ENCODE assay signal across 27 cellular contexts in the genomic region with DNA sequence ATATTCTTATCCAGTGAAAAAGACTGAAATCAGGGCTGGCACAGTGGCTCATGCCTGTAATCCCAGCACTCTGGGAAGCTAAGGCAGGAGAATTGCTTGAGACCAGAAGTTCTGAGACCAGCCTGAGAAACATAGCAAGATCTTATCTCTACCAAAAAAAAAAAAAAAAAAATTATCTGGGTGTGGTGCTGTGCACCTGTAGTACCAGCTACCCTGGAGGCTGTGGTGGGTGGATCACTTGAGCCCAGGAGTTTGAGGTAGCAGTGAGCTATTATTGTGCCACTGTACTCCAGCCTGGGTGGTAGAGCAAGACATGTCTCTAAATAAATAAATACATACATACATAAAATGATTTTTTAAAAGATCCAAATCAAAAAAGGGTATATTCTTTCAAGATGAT. TPM values are rescaled to one million over a fixed set of nuclear protein-coding genes. Genes with fewer than 3 reads are reported as not detected.
"Had no signal": no experiment of that assay in that cellular context is flagged by ENCODE, and none has a peak within 500 bp of the region (broad histone marks: within the 10 kb centered on the region; RNA-seq: fewer than 3 reads in every experiment).

No MANE protein-coding gene starts in this region.

- ATAC-seq: activated CD8-positive, alpha-beta memory T cell treated with anti-CD3 and anti-CD28 coated beads, Interleukin-2, amount 10 ng/mL, durations not matched to agents 7 days and 5 days had no signal

- H3K36me3 ChIP-seq: SJCRH30 had no signal

- H3K9me3 Mint-ChIP-seq: activated CD4-positive, alpha-beta T cell treated with anti-CD3 and anti-CD28 coated beads, Interleukin-2, amount 10 ng/mL, durations not matched to agents 24 days and 14 days; activated naive CD4-positive, alpha-beta T cell treated with anti-CD3 and anti-CD28 coated beads for 36 hours; activated T-cell treated with anti-CD3 and anti-CD28 coated beads, Interleukin-2, amount 50 U/mL, for 24 hours; activated T-helper 1 cell treated with anti-CD3 and anti-CD28 coated beads, Interleukin-12 subunit alpha, Interleukin-12 subunit beta, Interleukin-2, Interleukin-4 antibody, amounts not matched to agents 30 ng/mL and 10 ng/mL and 1 ng/mL, durations not matched to agents 14 hours and 24 hours and 36 hours; central memory CD8-positive, alpha-beta T cell had no signal

- H3K27ac ChIP-seq: PC-9, SJCRH30 had no signal

- H3K9me3 ChIP-seq: SJCRH30, SK-N-SH had no signal

- H3K27ac Mint-ChIP-seq: activated CD4-positive, alpha-beta T cell treated with anti-CD3 and anti-CD28 coated beads, Interleukin-2, amount 10 ng/mL, durations not matched to agents 24 days and 14 days; activated CD8-positive, alpha-beta memory T cell treated with anti-CD3 and anti-CD28 coated beads, Interleukin-2, amount 10 ng/mL, durations not matched to agents 7 days and 5 days; activated naive CD4-positive, alpha-beta T cell treated with anti-CD3 and anti-CD28 coated beads for 36 hours; activated naive CD8-positive, alpha-beta T cell; activated T-cell treated with anti-CD3 and anti-CD28 coated beads, Interleukin-2, amount 50 U/mL, for 24 hours; brain had no signal

- H3K27me3 ChIP-seq: SJCRH30 had no signal

- H3K4me1 ChIP-seq: SJCRH30 had no signal

- DNase-seq: activated CD4-positive, alpha-beta T cell treated with anti-CD3 and anti-CD28 coated beads for 1 hour; activated CD4-positive, alpha-beta T cell treated with anti-CD3 and anti-CD28 coated beads, Interleukin-2, amount 10 ng/mL, durations not matched to agents 24 days and 14 days; activated CD4-positive, alpha-beta T cell treated with anti-CD3 and anti-CD28 coated beads, Interleukin-2, amount 50 U/mL, for 48 hours; activated CD8-positive, alpha-beta memory T cell treated with anti-CD3 and anti-CD28 coated beads, Interleukin-2, amount 10 ng/mL, durations not matched to agents 7 days and 5 days; activated effector memory CD4-positive, alpha-beta T cell treated with Interleukin-2 at 50 U/mL for 16 hours; activated naive CD4-positive, alpha-beta T cell treated with anti-CD3 and anti-CD28 coated beads for 36 hours; activated T-cell treated with anti-CD3 and anti-CD28 coated beads, Interleukin-2, amount 50 U/mL, for 24 hours; amygdala; Karpas-422; MM.1S; NCI-H1105; NCI-H1436; NCI-H1694 treated with DMSO at 0.1 percent for 48 hours; NCI-H2029 treated with DMSO at 0.1 percent for 48 hours; NCI-H345; NCI-H510A; NCI-H526 treated with DMSO at 0.1 percent for 48 hours; PC-9; SJCRH30; SK-N-SH; SW 1271 had no signal

- H3K4me1 Mint-ChIP-seq: central memory CD8-positive, alpha-beta T cell had no signal

- H3K4me3 ChIP-seq: PC-9, SJCRH30 had no signal

- H3K4me3 Mint-ChIP-seq: activated CD4-positive, alpha-beta T cell treated with anti-CD3 and anti-CD28 coated beads, Interleukin-2, amount 10 ng/mL, durations not matched to agents 24 days and 14 days; activated CD8-positive, alpha-beta memory T cell treated with anti-CD3 and anti-CD28 coated beads, Interleukin-2, amount 10 ng/mL, durations not matched to agents 7 days and 5 days; activated naive CD4-positive, alpha-beta T cell treated with anti-CD3 and anti-CD28 coated beads for 36 hours; activated naive CD8-positive, alpha-beta T cell; activated T-cell treated with anti-CD3 and anti-CD28 coated beads, Interleukin-2, amount 50 U/mL, for 24 hours; activated T-helper 1 cell treated with anti-CD3 and anti-CD28 coated beads, Interleukin-12 subunit alpha, Interleukin-12 subunit beta, Interleukin-2, Interleukin-4 antibody, amounts not matched to agents 30 ng/mL and 10 ng/mL and 1 ng/mL, durations not matched to agents 14 hours and 24 hours and 36 hours; brain; central memory CD8-positive, alpha-beta T cell had no signal

- H3K36me3 Mint-ChIP-seq: activated naive CD8-positive, alpha-beta T cell; brain had no signal

RNA-seq across cellular contexts. Expression of a gene that starts 6.3 kb away (rescaled TPM):
- total RNA-seq: astrocyte, PC-9, SJCRH30 had no signal

RNA-seq across cellular contexts. Expression of a gene that starts 43.9 kb away (rescaled TPM):
- total RNA-seq: activated CD4-positive, alpha-beta T cell treated with anti-CD3 and anti-CD28 coated beads, Interleukin-2, amount 10 ng/mL, durations not matched to agents 24 days and 14 days; activated CD8-positive, alpha-beta memory T cell treated with anti-CD3 and anti-CD28 coated beads, Interleukin-2, amount 10 ng/mL, durations not matched to agents 7 days and 5 days; activated naive CD4-positive, alpha-beta T cell treated with anti-CD3 and anti-CD28 coated beads for 36 hours; activated T-helper 1 cell treated with anti-CD3 and anti-CD28 coated beads, Interleukin-12 subunit alpha, Interleukin-12 subunit beta, Interleukin-2, Interleukin-4 antibody, amounts not matched to agents 30 ng/mL and 10 ng/mL and 1 ng/mL, durations not matched to agents 14 hours and 24 hours and 36 hours; PC-9; T-helper 1 cell treated with Interleukin-12 subunit alpha and Interleukin-12 subunit beta and Interleukin-4 antibody, amounts not matched to agents 30 ng/mL and 1 ng/mL, for 36 hours had no signal
